13 cellular contexts compared by ENCODE assay signal in the genomic region with DNA sequence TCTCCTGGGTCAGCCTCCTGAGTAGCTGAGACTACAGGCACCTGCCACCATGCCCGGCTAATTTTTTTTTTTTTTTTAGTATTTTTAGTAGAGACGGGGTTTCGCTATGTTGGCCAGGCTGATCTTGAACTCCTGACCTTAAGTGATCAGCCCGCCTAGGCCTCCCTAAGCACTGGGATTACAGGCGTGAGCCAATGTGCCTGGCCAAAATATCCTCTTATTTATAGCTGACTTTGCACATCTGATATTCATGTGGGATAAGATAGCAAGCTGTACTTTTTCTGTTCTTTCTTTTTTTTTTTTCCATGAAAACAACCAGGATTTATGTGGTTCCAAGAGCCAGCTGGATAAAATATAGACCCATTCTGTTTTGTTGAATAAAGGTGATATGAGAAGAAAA. TPM values are rescaled to one million over a fixed set of nuclear protein-coding genes. Genes with fewer than 3 reads are reported as not detected.
DNase-seq lines count a peak whose midpoint lies in the region; ATAC-seq and TF ChIP-seq lines count a peak whose summit lies in the region.
"Had no signal": no experiment of that assay in that cellular context is flagged by ENCODE, and none has a peak within 500 bp of the region (broad histone marks: within the 10 kb centered on the region; RNA-seq: fewer than 3 reads in every experiment).

No MANE protein-coding gene starts in this region.

- ATAC-seq in Right ventricle myocardium inferior (peak; percentile 59), heart left ventricle (no peak), lower lobe of right lung (no peak), HG02610 (IDR thresholded peaks at IDR 0.05; ENCODE audit: unreplicated experiment) (no peak), GM18870 (IDR thresholded peaks at IDR 0.05; ENCODE audit: unreplicated experiment) (no peak)
- ATAC-seq: gastrocnemius medialis had no signal

- no peaks in the 10 kb centered on the region for H3K27me3 Mint-ChIP-seq in activated T-helper 1 cell treated with anti-CD3 and anti-CD28 coated beads, Interleukin-12 subunit alpha, Interleukin-12 subunit beta, Interleukin-2, Interleukin-4 antibody, amounts not matched to agents 30 ng/mL and 10 ng/mL and 1 ng/mL, durations not matched to agents 14 hours and 24 hours and 36 hours (ENCODE audit: insufficient read depth)
- H3K27me3 Mint-ChIP-seq: B cell had no signal

- TF ChIP-seq CTCF in heart left ventricle (IDR thresholded peaks at IDR 0.05) (no peak), lower lobe of right lung (IDR thresholded peaks at IDR 0.05) (no peak), transverse colon (IDR thresholded peaks at IDR 0.05) (no peak)

- peaks cover 0 to 72% (median 12%) of the 10 kb centered on the region in 12 donors for H3K4me1 ChIP-seq in heart left ventricle
- peaks cover 81% of the 10 kb centered on the region for H3K4me1 ChIP-seq in lower lobe of right lung
- H3K4me1 ChIP-seq in transverse colon: peaks cover 7 to 58% (median 27%) of the 10 kb centered on the region in 4 donors

- H3K36me3 ChIP-seq in heart left ventricle (peaks cover 0 to 20% (median 7%) of the 10 kb centered on the region in 9 donors), lower lobe of right lung (no peaks in the 10 kb centered on the region), transverse colon (no peaks in the 10 kb centered on the region)
- H3K36me3 ChIP-seq: gastrocnemius medialis had no signal

- no peak for TF ChIP-seq EP300 in transverse colon (IDR thresholded peaks at IDR 0.05; ENCODE audit: low read depth)

- H3K9me3 ChIP-seq in heart left ventricle (no peaks in the 10 kb centered on the region), lower lobe of right lung (no peaks in the 10 kb centered on the region), transverse colon (no peaks in the 10 kb centered on the region)
- H3K9me3 ChIP-seq: gastrocnemius medialis had no signal

- 67 to 82% (median 73%) methylated on average over 5 of the region's 5 CpGs for WGBS in heart left ventricle, 4 donors
- WGBS in transverse colon (ENCODE audit: low coverage in 1 of 2), 2 donors: 62% methylated on average over 5 of the region's 5 CpGs; no CpG with 5 or more reads in 1 of the 2 donors

- peaks cover 78% of the 10 kb centered on the region for H3K4me1 Mint-ChIP-seq in activated T-helper 1 cell treated with anti-CD3 and anti-CD28 coated beads, Interleukin-12 subunit alpha, Interleukin-12 subunit beta, Interleukin-2, Interleukin-4 antibody, amounts not matched to agents 30 ng/mL and 10 ng/mL and 1 ng/mL, durations not matched to agents 14 hours and 24 hours and 36 hours (ENCODE audit: low read depth)

- TF ChIP-seq POLR2A in heart left ventricle (IDR thresholded peaks at IDR 0.05): no peak
- no peak for TF ChIP-seq POLR2A in transverse colon (IDR thresholded peaks at IDR 0.05)

- in situ Hi-C loops in transverse colon (cut with MboI; ENCODE audit: low pct_ligation_motif_present in 1 of 4, low pct_unique_long_range_greater_than_20kb in 1 of 4, low sequenced_read_pairs in 3 of 4): no loop called here

- H3K27me3 ChIP-seq in heart left ventricle (no peaks in the 10 kb centered on the region), lower lobe of right lung (ENCODE audit: low read depth) (no peaks in the 10 kb centered on the region), transverse colon (no peaks in the 10 kb centered on the region)
- H3K27me3 ChIP-seq: gastrocnemius medialis had no signal

- peak overlapping the region in 2 of 12 donors; percentile 4 to 96 for H3K27ac ChIP-seq in heart left ventricle
- peak overlapping the region; percentile 74 for H3K27ac ChIP-seq in lower lobe of right lung
- H3K27ac ChIP-seq in transverse colon: peak overlapping the region; percentile 51 to 74 (median 68)
- H3K27ac ChIP-seq: SK-N-MC had no signal

- peak overlapping the region; percentile 76 for H3K4me3 Mint-ChIP-seq in activated T-helper 1 cell treated with anti-CD3 and anti-CD28 coated beads, Interleukin-12 subunit alpha, Interleukin-12 subunit beta, Interleukin-2, Interleukin-4 antibody, amounts not matched to agents 30 ng/mL and 10 ng/mL and 1 ng/mL, durations not matched to agents 14 hours and 24 hours and 36 hours

- H3K4me3 ChIP-seq in heart left ventricle (no peak overlapping the region), lower lobe of right lung (no peak overlapping the region), transverse colon (no peak overlapping the region)
- H3K4me3 ChIP-seq: gastrocnemius medialis, SK-N-MC had no signal

- peak overlapping the region; percentile 89 for H3K27ac Mint-ChIP-seq in activated T-helper 1 cell treated with anti-CD3 and anti-CD28 coated beads, Interleukin-12 subunit alpha, Interleukin-12 subunit beta, Interleukin-2, Interleukin-4 antibody, amounts not matched to agents 30 ng/mL and 10 ng/mL and 1 ng/mL, durations not matched to agents 14 hours and 24 hours and 36 hours
- H3K27ac Mint-ChIP-seq: B cell had no signal

- DNase-seq in Right ventricle myocardium inferior (ENCODE audit: missing footprints) (no peak), heart left ventricle (no peak), lower lobe of right lung (no peak), transverse colon (no peak)
- DNase-seq in activated T-helper 1 cell treated with anti-CD3 and anti-CD28 coated beads, Interleukin-12 subunit alpha, Interleukin-12 subunit beta, Interleukin-2, Interleukin-4 antibody, amounts not matched to agents 30 ng/mL and 10 ng/mL and 1 ng/mL, durations not matched to agents 14 hours and 24 hours and 36 hours (ENCODE audit: low spot score): no peak
- DNase-seq in activated CD4-positive, CD25-positive, alpha-beta regulatory T cell treated with anti-CD3 and anti-CD28 coated beads, Interleukin-2, amount 50 U/mL, for 72 hours: no peak
- DNase-seq: amniotic stem cell, NCI-H2107 had no signal

- no peaks in the 10 kb centered on the region for H3K9me3 Mint-ChIP-seq in activated T-helper 1 cell treated with anti-CD3 and anti-CD28 coated beads, Interleukin-12 subunit alpha, Interleukin-12 subunit beta, Interleukin-2, Interleukin-4 antibody, amounts not matched to agents 30 ng/mL and 10 ng/mL and 1 ng/mL, durations not matched to agents 14 hours and 24 hours and 36 hours

- intact Hi-C loops in Right ventricle myocardium inferior (cut with DNase I) (no loop called here), heart left ventricle (cut with DNase I) (no loop called here), lower lobe of right lung (cut with DNase I) (no loop called here), transverse colon (cut with DNase I; ENCODE audit: low total_unique reads) (no loop called here)
- intact Hi-C loops in activated T-helper 1 cell treated with anti-CD3 and anti-CD28 coated beads, Interleukin-12 subunit alpha, Interleukin-12 subunit beta, Interleukin-2, Interleukin-4 antibody, amounts not matched to agents 30 ng/mL and 10 ng/mL and 1 ng/mL, durations not matched to agents 14 hours and 24 hours and 36 hours (cut with micrococcal nuclease): loop anchor here (1.0 to 5.0 kb wide), 3 partner anchors 39 to 140 kb away; no protein-coding TSS in a partner anchor

- H3K36me3 Mint-ChIP-seq in activated T-helper 1 cell treated with anti-CD3 and anti-CD28 coated beads, Interleukin-12 subunit alpha, Interleukin-12 subunit beta, Interleukin-2, Interleukin-4 antibody, amounts not matched to agents 30 ng/mL and 10 ng/mL and 1 ng/mL, durations not matched to agents 14 hours and 24 hours and 36 hours (ENCODE audit: low read depth): peaks cover 34% of the 10 kb centered on the region

RNA-seq across cellular contexts. Expression of a gene that starts 12.1 kb away (rescaled TPM):
- total RNA-seq in Right ventricle myocardium inferior: 71.8 TPM
- 100 to 1,000 TPM in 3 of 9 donors, 10 to 100 TPM in 6; 59.8 to 133 (median 88.1) TPM for total RNA-seq in heart left ventricle
- 100 to 1,000 TPM in 1 of 2 donors, 10 to 100 TPM in 1; 23.8 to 160 TPM for polyA plus RNA-seq in heart left ventricle
- 177 and 181 TPM in 2 replicates for total RNA-seq in activated T-helper 1 cell treated with anti-CD3 and anti-CD28 coated beads, Interleukin-12 subunit alpha, Interleukin-12 subunit beta, Interleukin-2, Interleukin-4 antibody, amounts not matched to agents 30 ng/mL and 10 ng/mL and 1 ng/mL, durations not matched to agents 14 hours and 24 hours and 36 hours
- total RNA-seq in lower lobe of right lung: 216 TPM
- 100 to 1,000 TPM in 3 of 4 donors, 10 to 100 TPM in 1; 68.1 to 263 (median 190) TPM for total RNA-seq in transverse colon

RNA-seq across cellular contexts. Expression of a gene that starts 40.0 kb away (rescaled TPM):
- 11.4 TPM for total RNA-seq in Right ventricle myocardium inferior
- 10 to 100 TPM in 8 of 9 donors, 1 to 10 TPM in 1; 8.9 to 16.6 (median 13.3) TPM for total RNA-seq in heart left ventricle
- 10 to 100 TPM in 1 of 2 donors, 1 to 10 TPM in 1; 6.9 to 11.3 TPM for polyA plus RNA-seq in heart left ventricle
- 46.4 and 52.8 TPM in 2 replicates for total RNA-seq in activated T-helper 1 cell treated with anti-CD3 and anti-CD28 coated beads, Interleukin-12 subunit alpha, Interleukin-12 subunit beta, Interleukin-2, Interleukin-4 antibody, amounts not matched to agents 30 ng/mL and 10 ng/mL and 1 ng/mL, durations not matched to agents 14 hours and 24 hours and 36 hours
- total RNA-seq in lower lobe of right lung: 21.4 TPM
- total RNA-seq in transverse colon: 10 to 100 TPM; 16.8 to 25.6 (median 20.6) TPM
